11 cellular contexts compared by ENCODE assay signal in genomic region chr3:61571516-61572336, GRCh38. TPM values are rescaled to one million over a fixed set of nuclear protein-coding genes. Genes with fewer than 3 reads are reported as not detected.
DNase-seq lines count a peak whose midpoint lies in the region; ATAC-seq and TF ChIP-seq lines count a peak whose summit lies in the region.
"Had no signal": no experiment of that assay in that cellular context is flagged by ENCODE, and none has a peak within 500 bp of the region (broad histone marks: within the 10 kb centered on the region; RNA-seq: fewer than 3 reads in every experiment).

No MANE protein-coding gene starts in this region.

- no peaks in the 10 kb centered on the region for H3K9me3 ChIP-seq in GM23248 (ENCODE audit: low read depth)
- H3K9me3 ChIP-seq in fibroblast of lung (ENCODE audit: control insufficient read depth, insufficient read depth, low read depth, low read length) = no peaks in the 10 kb centered on the region
- H3K9me3 ChIP-seq: sigmoid colon, thoracic aorta had no signal

- no peaks in the 10 kb centered on the region for H3K27me3 ChIP-seq in GM23248 (replicated peaks; ENCODE audit: insufficient read depth)
- no peaks in the 10 kb centered on the region for H3K27me3 ChIP-seq in fibroblast of lung (ENCODE audit: control insufficient read depth, insufficient read depth, low read length)
- H3K27me3 ChIP-seq: sigmoid colon had no signal

- in situ Hi-C loops in GM23248 (cut with MboI) = no loop called here

- DNase-seq in GM23248 (peak; percentile 84), NCI-H82 (lab: John Stamatoyannopoulos, UW) (peak; percentile 68), fibroblast of lung (ENCODE audit: low read depth in 2 of 2) (peak; percentile 95), skeletal muscle cell (ENCODE audit: low read depth) (peak; percentile 86), T-helper 2 cell (no peak)
- DNase-seq: activated CD8-positive, alpha-beta memory T cell treated with anti-CD3 and anti-CD28 coated beads, Interleukin-2, amount 10 ng/mL, durations not matched to agents 7 days and 5 days; activated naive CD8-positive, alpha-beta T cell treated with anti-CD3 and anti-CD28 coated beads, Interleukin-2, amount 10 ng/mL, durations not matched to agents 7 days and 5 days; sigmoid colon had no signal

- peaks cover 97% of the 10 kb centered on the region for H3K79me2 ChIP-seq in GM23248 (ENCODE audit: insufficient read depth)
- H3K79me2 ChIP-seq in fibroblast of lung (ENCODE audit: control insufficient read depth, insufficient read depth, low read length) = peaks cover 44% of the 10 kb centered on the region

- peak overlapping the region; percentile 8; the same call in 1 of the 2 replicates for H3K4me3 ChIP-seq in GM23248
- no peak overlapping the region for H3K4me3 ChIP-seq in fibroblast of lung (replicated peaks in 1 of 4; ENCODE audit: control extremely low read depth in 1 of 4, insufficient read depth in 1 of 4, low read depth in 3 of 4, low read length in 4 of 4)
- H3K4me3 ChIP-seq in skeletal muscle cell (ENCODE audit: low read depth, low read length) = no peak overlapping the region
- H3K4me3 ChIP-seq: sigmoid colon, thoracic aorta had no signal

- H3K4me2 ChIP-seq in GM23248 (ENCODE audit: unreplicated experiment) (peak overlapping the region; percentile 51), fibroblast of lung (ENCODE audit: extremely low read depth, insufficient read depth, low read length) (peak overlapping the region; percentile 26)

- no peaks in the 10 kb centered on the region for H4K20me1 ChIP-seq in GM23248 (ENCODE audit: insufficient read depth)
- H4K20me1 ChIP-seq in fibroblast of lung (ENCODE audit: control insufficient read depth, extremely low read depth, insufficient read depth, low read length) = no peaks in the 10 kb centered on the region

- ATAC-seq in GM19035 (IDR thresholded peaks at IDR 0.05; ENCODE audit: unreplicated experiment) = no peak
- ATAC-seq in GM21390 (IDR thresholded peaks at IDR 0.05; ENCODE audit: unreplicated experiment) = no peak
- ATAC-seq: activated CD8-positive, alpha-beta memory T cell treated with anti-CD3 and anti-CD28 coated beads, Interleukin-2, amount 10 ng/mL, durations not matched to agents 7 days and 5 days had no signal

- no peak overlapping the region for H3K9ac ChIP-seq in GM23248
- H3K9ac ChIP-seq in fibroblast of lung (ENCODE audit: insufficient read depth, low read length) = no peak overlapping the region

- H3F3A ChIP-seq in GM23248 (ENCODE audit: insufficient read depth) = peaks cover 10% of the 10 kb centered on the region; the same call in 1 of the 2 replicates

- H3K4me1 ChIP-seq in GM23248 (ENCODE audit: insufficient read depth) = peaks cover 23% of the 10 kb centered on the region
- H3K4me1 ChIP-seq in fibroblast of lung (ENCODE audit: control insufficient read depth, extremely low read depth, insufficient read depth, low read length) = peaks cover 9% of the 10 kb centered on the region

- H3K36me3 ChIP-seq in GM23248 (ENCODE audit: low read depth) (no peaks in the 10 kb centered on the region), fibroblast of lung (ENCODE audit: control insufficient read depth, insufficient read depth, low read length) (no peaks in the 10 kb centered on the region)
- H3K36me3 ChIP-seq: sigmoid colon, thoracic aorta had no signal

- H3K27ac ChIP-seq in GM23248 (peak overlapping the region; percentile 14; the same call in 1 of the 2 replicates), fibroblast of lung (ENCODE audit: insufficient read depth, low read length) (no peak overlapping the region)
- H3K27ac ChIP-seq: sigmoid colon had no signal

- no peaks in the 10 kb centered on the region for H3K9me2 ChIP-seq in GM23248 (ENCODE audit: insufficient read depth)

- WGBS in GM23248 (ENCODE audit: low coverage in 1 of 2, low lambda C conversion rate in 2 of 2, missing lambda C conversion rate in 2 of 2), 2 experiments = 54 to 56% methylated on average over 5 of the region's 5 CpGs

- no peak for TF ChIP-seq CTCF in fibroblast of lung (conservative IDR thresholded peaks at IDR 0.05 in 1 of 2, IDR thresholded peaks at IDR 0.05 in 1 of 2; ENCODE audit: low read depth in 1 of 2, low read length in 2 of 2)

- H2AFZ ChIP-seq in GM23248 (no peak overlapping the region), fibroblast of lung (ENCODE audit: low read length) (no peak overlapping the region)

RNA-seq across cellular contexts. Expression of gene PTPRG, which starts 10.4 kb away (rescaled TPM):
- total RNA-seq in GM23248 (2014; rRNA removed; shearing (Covaris generic)) = 39.6 and 51.3 TPM in 2 replicates
- polyA plus RNA-seq in GM23248 (2016; fragmentation: Nextera tagmentation; extraction: Ambion mirVana) (9.6 and 11.5 TPM in 2 replicates), fibroblast of lung (31.7 and 67.0 TPM in 2 replicates)
- total RNA-seq in fibroblast of lung = 64.5 and 97.9 TPM in 2 replicates
- 22.6 and 47.6 TPM in 2 replicates for polyA plus RNA-seq in fibroblast of lung (2012)
- 68.2 and 98.8 TPM in 2 replicates for polyA minus RNA-seq in fibroblast of lung (ENCODE audit: low replicate concordance)
- total RNA-seq: activated naive CD8-positive, alpha-beta T cell treated with anti-CD3 and anti-CD28 coated beads, Interleukin-2, amount 10 ng/mL, durations not matched to agents 7 days and 5 days had no signal

Comparison
In these comparisons a context has a peak if more than half of its experiments do, and no peak if none do; other contexts are left out.
1. DNase-seq: peak in GM23248 (single experiment), NCI-H82 (single experiment), fibroblast of lung (2 of 2) and skeletal muscle cell (single experiment); none in T-helper 2 cell (0 of 5).